In the genomic region with DNA sequence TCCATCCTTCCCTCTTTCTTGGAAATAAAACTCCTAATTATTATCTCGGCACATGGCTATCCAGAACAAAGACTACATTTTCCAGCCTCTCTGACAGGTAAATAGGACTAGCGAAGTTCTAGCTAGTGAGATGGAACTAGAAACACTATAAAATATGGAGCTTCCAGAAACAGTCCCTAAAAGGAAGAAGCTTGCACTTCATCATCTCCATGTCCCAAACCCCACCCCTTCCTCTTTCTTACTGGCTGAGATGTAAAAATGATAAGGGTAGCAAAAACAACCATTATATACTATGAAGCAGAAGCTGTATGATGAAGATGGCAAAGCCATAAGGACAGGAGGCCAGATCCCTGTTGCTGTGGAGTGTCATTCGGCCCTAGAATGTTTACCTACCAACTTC, we compare ENCODE assay signal across 25 cellular contexts.
"Had no signal": no experiment of that assay in that cellular context is flagged by ENCODE, and none has a peak within 500 bp of the region (broad histone marks: within the 10 kb centered on the region; RNA-seq: fewer than 3 reads in every experiment).

No MANE protein-coding gene starts in this region.

- H3K27ac ChIP-seq: foreskin keratinocyte, lower lobe of right lung, pancreas, psoas muscle, right atrium auricular region, spleen, thoracic aorta, vagina had no signal

- H3K27me3 ChIP-seq: foreskin keratinocyte, pancreas, right atrium auricular region, spleen, vagina had no signal

- H3K4me3 ChIP-seq: lower lobe of right lung, mucosa of descending colon, pancreas, psoas muscle, right atrium auricular region, spleen, thoracic aorta, vagina had no signal

- FAIRE-seq: astrocyte, pancreas had no signal

- H3K36me3 ChIP-seq: lower lobe of right lung, pancreas, right atrium auricular region, spleen, thoracic aorta, vagina had no signal

- ATAC-seq: activated CD8-positive, alpha-beta memory T cell treated with anti-CD3 and anti-CD28 coated beads, Interleukin-2, amount 10 ng/mL, durations not matched to agents 7 days and 5 days; activated CD8-positive, alpha-beta T cell treated with anti-CD3 and anti-CD28 coated beads for 36 hours; foreskin keratinocyte; left lobe of liver; lower lobe of right lung; mucosa of descending colon; pancreas; psoas muscle had no signal

- H3K4me1 ChIP-seq: foreskin keratinocyte, lower lobe of right lung, pancreas, right atrium auricular region, spleen, vagina had no signal

- DNase-seq: activated CD4-positive, alpha-beta T cell treated with anti-CD3 and anti-CD28 coated beads for 48 hours; activated CD8-positive, alpha-beta memory T cell treated with anti-CD3 and anti-CD28 coated beads, Interleukin-2, amount 10 ng/mL, durations not matched to agents 7 days and 5 days; activated CD8-positive, alpha-beta T cell treated with anti-CD3 and anti-CD28 coated beads for 36 hours; activated naive CD4-positive, alpha-beta T cell; activated naive CD8-positive, alpha-beta T cell treated with anti-CD3 and anti-CD28 coated beads for 36 hours; activated T-cell treated with anti-CD3 and anti-CD28 coated beads for 4 hours; central memory CD4-positive, alpha-beta T cell; dermis blood vessel endothelial cell; effector CD8-positive, alpha-beta T cell; foreskin keratinocyte; immature natural killer cell; lower lobe of right lung; mesendoderm; mucosa of descending colon; nephron progenitor cell; pancreas; psoas muscle; spleen; stimulated activated CD4-positive, alpha-beta T cell treated with anti-CD3 and anti-CD28 coated beads, Interleukin-4, amount 100 ng/mL, for 1 hour; stimulated activated naive CD4-positive, alpha-beta T cell treated with Interleukin-2 at 50 U/mL for 16 hours had no signal

- H3K9me3 ChIP-seq: lower lobe of right lung, mucosa of descending colon, pancreas, psoas muscle, right atrium auricular region, spleen, thoracic aorta, vagina had no signal
